16 cellular contexts compared by ENCODE assay signal in the genomic region with DNA sequence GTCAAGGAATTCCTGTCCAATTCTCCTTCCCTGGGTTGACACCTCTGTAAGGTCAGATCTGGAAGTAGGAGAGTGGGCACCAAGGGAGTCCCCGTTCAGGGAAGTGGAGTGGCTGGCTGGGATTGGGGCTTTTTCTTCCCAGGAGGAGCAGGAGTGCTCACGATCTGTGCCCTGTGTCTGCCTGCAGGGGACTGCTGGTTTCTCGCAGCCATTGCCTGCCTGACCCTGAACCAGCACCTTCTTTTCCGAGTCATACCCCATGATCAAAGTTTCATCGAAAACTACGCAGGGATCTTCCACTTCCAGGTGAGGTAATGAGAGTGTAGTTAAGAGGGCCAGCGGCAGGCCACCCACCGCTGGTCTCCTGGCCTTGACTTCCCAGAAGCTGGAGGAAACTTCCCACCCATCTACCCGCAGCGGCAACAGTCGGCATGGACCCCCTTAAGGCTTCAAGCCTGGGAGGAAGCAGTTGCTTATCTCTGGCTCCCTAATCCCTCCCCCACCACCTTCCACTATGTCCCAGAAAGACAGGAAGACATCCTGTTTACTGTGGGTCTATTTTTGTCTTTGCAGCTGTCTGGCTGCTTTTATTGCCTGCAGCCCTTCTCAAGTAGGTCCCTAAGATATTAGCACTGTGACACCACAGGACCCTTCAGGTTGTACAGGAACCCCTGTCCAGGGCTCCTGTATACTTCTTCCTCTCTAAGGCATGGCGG. TPM values are rescaled to one million over a fixed set of nuclear protein-coding genes. Genes with fewer than 3 reads are reported as not detected.
A peak's percentile ranks its signal among the peaks of the same experiment; 100 is the strongest.
DNase-seq lines count a peak whose midpoint lies in the region; ATAC-seq and TF ChIP-seq lines count a peak whose summit lies in the region.
"Had no signal": no experiment of that assay in that cellular context is flagged by ENCODE, and none has a peak within 500 bp of the region (broad histone marks: within the 10 kb centered on the region; RNA-seq: fewer than 3 reads in every experiment).

No MANE protein-coding gene starts in this region.

- peak overlapping the region; percentile 93 for H4K8ac ChIP-seq in mesenchymal stem cell (ENCODE audit: low read length)

- H2BK15ac ChIP-seq in mesenchymal stem cell (ENCODE audit: low read depth, poor library complexity, severe bottlenecking) = peak overlapping the region; percentile 71

- H3K9ac ChIP-seq in mesenchymal stem cell (ENCODE audit: low read length) = no peak overlapping the region

- peak overlapping the region in 1 of 2 experiments; percentile 14 for H3K23ac ChIP-seq in mesenchymal stem cell (ENCODE audit: low read length in 2 of 2)

- peak overlapping the region; percentile 80 for H2BK120ac ChIP-seq in mesenchymal stem cell (ENCODE audit: low read depth, low read length)

- H3K4me2 ChIP-seq in mesenchymal stem cell (ENCODE audit: low read length, poor library complexity, severe bottlenecking) = no peak overlapping the region

- H3K9me3 ChIP-seq in heart right ventricle = no peaks in the 10 kb centered on the region
- no peaks in the 10 kb centered on the region for H3K9me3 ChIP-seq in right atrium auricular region
- no peaks in the 10 kb centered on the region for H3K9me3 ChIP-seq in mesenchymal stem cell (ENCODE audit: control insufficient read depth, low read length)
- no peaks in the 10 kb centered on the region for H3K9me3 ChIP-seq in upper lobe of right lung
- H3K9me3 ChIP-seq: HAP-1 had no signal

- peak overlapping the region in 1 of 2 experiments; percentile 78 for H3K14ac ChIP-seq in mesenchymal stem cell (ENCODE audit: low read length in 2 of 2)

- H3K27me3 ChIP-seq in heart right ventricle (no peaks in the 10 kb centered on the region), right atrium auricular region (no peaks in the 10 kb centered on the region), mesenchymal stem cell (ENCODE audit: control insufficient read depth in 1 of 2, insufficient read depth in 1 of 2, low read length in 2 of 2) (peaks cover 0 to 3% of the 10 kb centered on the region in 2 experiments), upper lobe of right lung (no peaks in the 10 kb centered on the region)

- no peak overlapping the region for H2BK5ac ChIP-seq in mesenchymal stem cell (ENCODE audit: low read depth, low read length, poor library complexity, severe bottlenecking)

- no peak overlapping the region for H3K4me3 Mint-ChIP-seq in activated T-helper 17 cell treated with anti-CD3 and anti-CD28 coated beads, Interleukin-2, amount 50 U/mL, for 72 hours
- H3K4me3 Mint-ChIP-seq: effector memory CD8-positive, alpha-beta T cell; naive thymus-derived CD4-positive, alpha-beta T cell; T-helper 1 cell treated with Interleukin-12 subunit alpha and Interleukin-12 subunit beta and Interleukin-4 antibody, amounts not matched to agents 30 μg/mL and 1 μg/mL, for 36 hours; type B pancreatic cell had no signal

- peak overlapping the region; percentile 49 for H2AFZ ChIP-seq in mesenchymal stem cell (ENCODE audit: low read depth, low read length)

- H3K4me3 ChIP-seq in heart right ventricle (no peak overlapping the region), right atrium auricular region (no peak overlapping the region), choroid plexus epithelial cell (ENCODE audit: low read depth, low read length) (no peak overlapping the region), mesenchymal stem cell (ENCODE audit: insufficient read depth in 1 of 2, low read depth in 1 of 2, low read length in 2 of 2) (no peak overlapping the region), upper lobe of right lung (no peak overlapping the region), foreskin fibroblast (ENCODE audit: low read depth in 1 of 2, low read length in 2 of 2) (no peak overlapping the region)
- H3K4me3 ChIP-seq: HAP-1 had no signal

- no peak overlapping the region for H2AK5ac ChIP-seq in mesenchymal stem cell (ENCODE audit: low read length, severe bottlenecking)

- H2BK12ac ChIP-seq in mesenchymal stem cell (ENCODE audit: low read length in 2 of 2) = peak overlapping the region; percentile 80 to 84

- peak overlapping the region; percentile 75 to 90 for H3K18ac ChIP-seq in mesenchymal stem cell (ENCODE audit: low read depth in 1 of 2, low read length in 2 of 2)

- no peaks in the 10 kb centered on the region for H3K27me3 Mint-ChIP-seq in activated T-helper 17 cell treated with anti-CD3 and anti-CD28 coated beads, Interleukin-2, amount 50 U/mL, for 72 hours
- H3K27me3 Mint-ChIP-seq: effector memory CD8-positive, alpha-beta T cell; naive thymus-derived CD4-positive, alpha-beta T cell; type B pancreatic cell had no signal

- H3K4me1 Mint-ChIP-seq in activated T-helper 17 cell treated with anti-CD3 and anti-CD28 coated beads, Interleukin-2, amount 50 U/mL, for 72 hours = no peaks in the 10 kb centered on the region

- H3K36me3 Mint-ChIP-seq in activated T-helper 17 cell treated with anti-CD3 and anti-CD28 coated beads, Interleukin-2, amount 50 U/mL, for 72 hours (ENCODE audit: low read depth) = peaks cover 6% of the 10 kb centered on the region
- H3K36me3 Mint-ChIP-seq: type B pancreatic cell had no signal

- H3K27ac ChIP-seq in heart right ventricle = peak overlapping the region in 9 of 10 donors; percentile 14 to 79 (median 57)
- no peak overlapping the region for H3K27ac ChIP-seq in right atrium auricular region
- H3K27ac ChIP-seq in mesenchymal stem cell (ENCODE audit: low read length, poor library complexity, severe bottlenecking) = no peak overlapping the region
- H3K27ac ChIP-seq in upper lobe of right lung = no peak overlapping the region
- H3K27ac ChIP-seq: C4-2B had no signal

- intact Hi-C loops in heart right ventricle (cut with DNase I) (loop anchor here in 1 of 10 donors (10.0 kb wide), 1 partner anchor 79 kb away; no protein-coding TSS in a partner anchor), upper lobe of right lung (cut with DNase I) (no loop called here)

- no peaks in the 10 kb centered on the region for H3K9me3 Mint-ChIP-seq in activated T-helper 17 cell treated with anti-CD3 and anti-CD28 coated beads, Interleukin-2, amount 50 U/mL, for 72 hours
- H3K9me3 Mint-ChIP-seq: effector memory CD8-positive, alpha-beta T cell; naive thymus-derived CD4-positive, alpha-beta T cell; T-helper 1 cell treated with Interleukin-12 subunit alpha and Interleukin-12 subunit beta and Interleukin-4 antibody, amounts not matched to agents 30 μg/mL and 1 μg/mL, for 36 hours; type B pancreatic cell had no signal

- no peak overlapping the region for H3K27ac Mint-ChIP-seq in activated T-helper 17 cell treated with anti-CD3 and anti-CD28 coated beads, Interleukin-2, amount 50 U/mL, for 72 hours
- H3K27ac Mint-ChIP-seq: naive thymus-derived CD4-positive, alpha-beta T cell; T-helper 1 cell treated with Interleukin-12 subunit alpha and Interleukin-12 subunit beta and Interleukin-4 antibody, amounts not matched to agents 30 μg/mL and 1 μg/mL, for 36 hours; type B pancreatic cell had no signal

- TF ChIP-seq CTCF in heart right ventricle (IDR thresholded peaks at IDR 0.05) = no peak
- TF ChIP-seq CTCF in right atrium auricular region (IDR thresholded peaks at IDR 0.05) = no peak
- no peak for TF ChIP-seq CTCF in choroid plexus epithelial cell (conservative IDR thresholded peaks at IDR 0.05; ENCODE audit: low read depth, low read length)
- TF ChIP-seq CTCF in upper lobe of right lung (IDR thresholded peaks at IDR 0.05) = no peak
- no peak for TF ChIP-seq CTCF in foreskin fibroblast (IDR thresholded peaks at IDR 0.05; ENCODE audit: low read depth, low read length)

- H4K91ac ChIP-seq in mesenchymal stem cell (ENCODE audit: low read length) = peak overlapping the region; percentile 71

- DNase-seq in heart right ventricle (peak in 1 of 2 donors; percentile 36), right atrium auricular region (ENCODE audit: low spot score) (no peak), choroid plexus epithelial cell (ENCODE audit: low read depth) (peak; percentile 17), mesenchymal stem cell (peak; percentile 44), upper lobe of right lung (peak; percentile 52), RPMI8226 (no peak), foreskin fibroblast (no peak)
- DNase-seq: naive thymus-derived CD4-positive, alpha-beta T cell; NCI-H1436 treated with DMSO at 0.1 percent for 48 hours; stimulated activated naive CD4-positive, alpha-beta T cell treated with Interleukin-2 at 50 U/mL for 16 hours had no signal

- peak in 7 of 8 donors; percentile 30 to 85 (median 61) for ATAC-seq in heart right ventricle
- peak; percentile 27 for ATAC-seq in upper lobe of right lung
- no peak for ATAC-seq in activated T-helper 17 cell treated with anti-CD3 and anti-CD28 coated beads, Interleukin-2, amount 50 U/mL, for 72 hours (replicated peaks)

- 55 to 59% methylated on average over 12 of the region's 12 CpGs for WGBS in heart right ventricle, 2 donors
- WGBS in mesenchymal stem cell = 58% methylated on average over 11 of the region's 12 CpGs

- H3K36me3 ChIP-seq in heart right ventricle = peaks cover 0 to 25% (median 0%) of the 10 kb centered on the region in 9 donors
- H3K36me3 ChIP-seq in right atrium auricular region = peaks cover 5% of the 10 kb centered on the region
- peaks cover 0 to 29% of the 10 kb centered on the region in 2 experiments for H3K36me3 ChIP-seq in mesenchymal stem cell (ENCODE audit: control insufficient read depth in 1 of 2, insufficient read depth in 2 of 2, low read depth in 1 of 2, low read length in 2 of 2)
- H3K36me3 ChIP-seq in upper lobe of right lung = peaks cover 15% of the 10 kb centered on the region
- H3K36me3 ChIP-seq: HAP-1 had no signal

- no peaks in the 10 kb centered on the region for H3K79me1 ChIP-seq in mesenchymal stem cell (replicated peaks; ENCODE audit: low read length, poor library complexity, severe bottlenecking)

- peaks cover 0 to 41% (median 15%) of the 10 kb centered on the region in 9 donors for H3K4me1 ChIP-seq in heart right ventricle
- H3K4me1 ChIP-seq in right atrium auricular region = peaks cover 0 to 10% of the 10 kb centered on the region in 2 donors
- no peaks in the 10 kb centered on the region for H3K4me1 ChIP-seq in mesenchymal stem cell (ENCODE audit: control insufficient read depth, insufficient read depth, low read depth, low read length)
- peaks cover 5% of the 10 kb centered on the region for H3K4me1 ChIP-seq in upper lobe of right lung

- peak overlapping the region; percentile 57 to 81 for H3K4ac ChIP-seq in mesenchymal stem cell (ENCODE audit: low read depth in 1 of 2, low read length in 2 of 2)

RNA-seq across cellular contexts. Expression of a gene that starts 26.8 kb away (rescaled TPM):
- total RNA-seq in heart right ventricle (10 to 100 TPM in 1 of 10 donors, 1 to 10 TPM in 9; 2.6 to 10.6 (median 5.7) TPM), right atrium auricular region (1 to 10 TPM; 5.3 to 8.6 TPM), upper lobe of right lung (45.4 TPM)
- 10 to 100 TPM in 1 of 2 donors, 1 to 10 TPM in 1; 2.7 to 33.9 TPM for polyA plus RNA-seq in heart right ventricle
- polyA plus RNA-seq in mesenchymal stem cell (2013, experiment 1 of 2) = 0.32 TPM
- 0.34 TPM for polyA plus RNA-seq in mesenchymal stem cell (2013, experiment 2 of 2)
- total RNA-seq in activated T-helper 17 cell treated with anti-CD3 and anti-CD28 coated beads, Interleukin-2, amount 50 U/mL, for 72 hours = 1 to 10 TPM; 3.2 to 4.6 TPM

Comparison
In these comparisons a context has a peak if more than half of its experiments do, and no peak if none do; other contexts are left out.
1. H3K27ac ChIP-seq: peak in heart right ventricle (9 of 10); none in right atrium auricular region (0 of 2), mesenchymal stem cell (single experiment) and upper lobe of right lung (single experiment).
2. DNase-seq: peak in choroid plexus epithelial cell (single experiment), mesenchymal stem cell (single experiment) and upper lobe of right lung (single experiment); none in right atrium auricular region (single experiment), RPMI8226 (single experiment) and foreskin fibroblast (0 of 2).